1 cellular context compared by ENCODE assay signal in the genomic region with DNA sequence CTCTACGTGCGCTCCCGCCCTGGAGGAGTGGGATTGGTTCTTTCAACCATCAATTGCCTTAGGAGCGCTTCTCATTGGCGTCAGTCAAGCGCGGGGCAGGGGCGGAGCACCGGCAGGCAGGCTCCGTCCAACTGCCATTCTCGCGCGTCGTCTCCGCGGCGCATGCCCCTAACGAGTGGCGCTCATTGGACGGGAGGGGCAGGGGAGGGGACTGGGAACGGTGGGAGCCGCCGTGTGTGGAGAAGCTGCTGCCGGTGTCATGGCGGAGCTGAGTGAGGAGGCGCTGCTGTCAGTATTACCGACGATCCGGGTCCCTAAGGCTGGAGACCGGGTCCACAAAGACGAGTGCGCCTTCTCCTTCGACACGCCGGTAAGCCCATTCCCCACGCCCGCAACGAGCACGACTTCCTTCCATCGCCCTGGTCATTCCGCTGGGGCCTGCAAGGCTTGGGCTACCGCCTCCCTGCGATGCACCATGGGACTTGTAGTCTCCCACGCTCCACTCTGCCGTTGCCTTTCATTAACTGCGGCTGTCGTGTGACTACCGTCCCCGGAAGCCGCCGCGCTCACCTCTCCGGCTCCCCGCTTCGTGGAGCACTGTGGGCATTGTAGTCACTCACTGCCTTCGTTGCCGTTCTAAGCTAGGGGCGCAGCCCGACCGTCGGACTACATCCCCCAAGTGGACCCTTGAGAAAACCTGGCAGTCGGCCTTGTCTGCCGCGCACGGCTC.
TF ChIP-seq lines count a peak whose summit lies in the region.

A gene with protein sequence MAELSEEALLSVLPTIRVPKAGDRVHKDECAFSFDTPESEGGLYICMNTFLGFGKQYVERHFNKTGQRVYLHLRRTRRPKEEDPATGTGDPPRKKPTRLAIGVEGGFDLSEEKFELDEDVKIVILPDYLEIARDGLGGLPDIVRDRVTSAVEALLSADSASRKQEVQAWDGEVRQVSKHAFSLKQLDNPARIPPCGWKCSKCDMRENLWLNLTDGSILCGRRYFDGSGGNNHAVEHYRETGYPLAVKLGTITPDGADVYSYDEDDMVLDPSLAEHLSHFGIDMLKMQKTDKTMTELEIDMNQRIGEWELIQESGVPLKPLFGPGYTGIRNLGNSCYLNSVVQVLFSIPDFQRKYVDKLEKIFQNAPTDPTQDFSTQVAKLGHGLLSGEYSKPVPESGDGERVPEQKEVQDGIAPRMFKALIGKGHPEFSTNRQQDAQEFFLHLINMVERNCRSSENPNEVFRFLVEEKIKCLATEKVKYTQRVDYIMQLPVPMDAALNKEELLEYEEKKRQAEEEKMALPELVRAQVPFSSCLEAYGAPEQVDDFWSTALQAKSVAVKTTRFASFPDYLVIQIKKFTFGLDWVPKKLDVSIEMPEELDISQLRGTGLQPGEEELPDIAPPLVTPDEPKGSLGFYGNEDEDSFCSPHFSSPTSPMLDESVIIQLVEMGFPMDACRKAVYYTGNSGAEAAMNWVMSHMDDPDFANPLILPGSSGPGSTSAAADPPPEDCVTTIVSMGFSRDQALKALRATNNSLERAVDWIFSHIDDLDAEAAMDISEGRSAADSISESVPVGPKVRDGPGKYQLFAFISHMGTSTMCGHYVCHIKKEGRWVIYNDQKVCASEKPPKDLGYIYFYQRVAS (plus strand): TSS at position 230 of the 730 bp plus-strand sequence. CDS start 30 bp downstream, at position 260.

TF ChIP-seq in HEK293, 187 proteins besides CTCF, POLR2A, EP300 and RAD21 (continued from another document):
- TF ChIP-seq ZSCAN4 (tag by site-specific recombination; IDR thresholded peaks at IDR 0.05): peak; percentile 60; the same call in 1 of the 2 replicates
- no peak for TF ChIP-seq ZNF777 (tag by site-specific recombination; IDR thresholded peaks at IDR 0.05; ENCODE audit: borderline replicate concordance)
- peak; percentile 69 for TF ChIP-seq PATZ1 (tag by site-specific recombination; IDR thresholded peaks at IDR 0.05)
- no peak for TF ChIP-seq ZNF138 (tag by site-specific recombination; IDR thresholded peaks at IDR 0.05; ENCODE audit: borderline replicate concordance)
- 0 out of 2 replicates have a peak, but pooled peaks have one; percentile 45 for TF ChIP-seq ZBTB7A (tag by site-specific recombination; IDR thresholded peaks at IDR 0.05; ENCODE audit: low read depth)
- TF ChIP-seq OVOL3 (tag by site-specific recombination; IDR thresholded peaks at IDR 0.05): peak; percentile 75; the same call in 1 of the 2 replicates
- peak; percentile 96 for TF ChIP-seq YY2 (tag by site-specific recombination; IDR thresholded peaks at IDR 0.05)
- TF ChIP-seq ZNF2 (tag by site-specific recombination; IDR thresholded peaks at IDR 0.05): peak; percentile 78; the same call in 1 of the 2 replicates
- peak; percentile 56 for TF ChIP-seq ZBTB6 (tag by site-specific recombination; IDR thresholded peaks at IDR 0.05)
- TF ChIP-seq KLF8 (tag by site-specific recombination; IDR thresholded peaks at IDR 0.05): peak; percentile 99
- peak; percentile 15 for TF ChIP-seq GLIS2 (tag by site-specific recombination; IDR thresholded peaks at IDR 0.05)
- peak; percentile 99 for TF ChIP-seq ZBTB17 (tag by site-specific recombination; IDR thresholded peaks at IDR 0.05)
- peak; percentile 61 for TF ChIP-seq GLIS1 (tag by site-specific recombination; IDR thresholded peaks at IDR 0.05)
- TF ChIP-seq KLF7 (tag by site-specific recombination; IDR thresholded peaks at IDR 0.05; ENCODE audit: borderline replicate concordance): peak; percentile 84; the same call in 1 of the 2 replicates
- TF ChIP-seq ZIC2 (tag by site-specific recombination; IDR thresholded peaks at IDR 0.05): peak; percentile 64
- TF ChIP-seq, protein P1, sequence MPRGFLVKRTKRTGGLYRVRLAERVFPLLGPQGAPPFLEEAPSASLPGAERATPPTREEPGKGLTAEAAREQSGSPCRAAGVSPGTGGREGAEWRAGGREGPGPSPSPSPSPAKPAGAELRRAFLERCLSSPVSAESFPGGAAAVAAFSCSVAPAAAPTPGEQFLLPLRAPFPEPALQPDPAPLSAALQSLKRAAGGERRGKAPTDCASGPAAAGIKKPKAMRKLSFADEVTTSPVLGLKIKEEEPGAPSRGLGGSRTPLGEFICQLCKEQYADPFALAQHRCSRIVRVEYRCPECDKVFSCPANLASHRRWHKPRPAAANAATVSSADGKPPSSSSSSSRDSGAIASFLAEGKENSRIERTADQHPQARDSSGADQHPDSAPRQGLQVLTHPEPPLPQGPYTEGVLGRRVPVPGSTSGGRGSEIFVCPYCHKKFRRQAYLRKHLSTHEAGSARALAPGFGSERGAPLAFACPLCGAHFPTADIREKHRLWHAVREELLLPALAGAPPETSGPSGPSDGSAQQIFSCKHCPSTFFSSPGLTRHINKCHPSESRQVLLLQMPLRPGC (tag by site-specific recombination; IDR thresholded peaks at IDR 0.05): peak; percentile 87
- TF ChIP-seq HOXD13 (CRISPR knock-in tag; IDR thresholded peaks at IDR 0.05; ENCODE audit: borderline replicate concordance): no peak
- TF ChIP-seq SP3 (tag by site-specific recombination; IDR thresholded peaks at IDR 0.05): peak; percentile 99
- peak; percentile 66 for TF ChIP-seq ZBTB48 (tag by site-specific recombination; IDR thresholded peaks at IDR 0.05)
- no peak for TF ChIP-seq GFI1B (tag by site-specific recombination; IDR thresholded peaks at IDR 0.05)
- TF ChIP-seq KLF9 (tag by site-specific recombination; IDR thresholded peaks at IDR 0.05; ENCODE audit: low read depth): peak; percentile 86
- no peak for TF ChIP-seq ZNF121 (tag by site-specific recombination; IDR thresholded peaks at IDR 0.05)
- TF ChIP-seq ZNF335 (tag by site-specific recombination; conservative IDR thresholded peaks at IDR 0.05): peak; percentile 99
- peak; percentile 96 for TF ChIP-seq SP2 (tag by site-specific recombination; IDR thresholded peaks at IDR 0.05)
- TF ChIP-seq, protein P2, sequence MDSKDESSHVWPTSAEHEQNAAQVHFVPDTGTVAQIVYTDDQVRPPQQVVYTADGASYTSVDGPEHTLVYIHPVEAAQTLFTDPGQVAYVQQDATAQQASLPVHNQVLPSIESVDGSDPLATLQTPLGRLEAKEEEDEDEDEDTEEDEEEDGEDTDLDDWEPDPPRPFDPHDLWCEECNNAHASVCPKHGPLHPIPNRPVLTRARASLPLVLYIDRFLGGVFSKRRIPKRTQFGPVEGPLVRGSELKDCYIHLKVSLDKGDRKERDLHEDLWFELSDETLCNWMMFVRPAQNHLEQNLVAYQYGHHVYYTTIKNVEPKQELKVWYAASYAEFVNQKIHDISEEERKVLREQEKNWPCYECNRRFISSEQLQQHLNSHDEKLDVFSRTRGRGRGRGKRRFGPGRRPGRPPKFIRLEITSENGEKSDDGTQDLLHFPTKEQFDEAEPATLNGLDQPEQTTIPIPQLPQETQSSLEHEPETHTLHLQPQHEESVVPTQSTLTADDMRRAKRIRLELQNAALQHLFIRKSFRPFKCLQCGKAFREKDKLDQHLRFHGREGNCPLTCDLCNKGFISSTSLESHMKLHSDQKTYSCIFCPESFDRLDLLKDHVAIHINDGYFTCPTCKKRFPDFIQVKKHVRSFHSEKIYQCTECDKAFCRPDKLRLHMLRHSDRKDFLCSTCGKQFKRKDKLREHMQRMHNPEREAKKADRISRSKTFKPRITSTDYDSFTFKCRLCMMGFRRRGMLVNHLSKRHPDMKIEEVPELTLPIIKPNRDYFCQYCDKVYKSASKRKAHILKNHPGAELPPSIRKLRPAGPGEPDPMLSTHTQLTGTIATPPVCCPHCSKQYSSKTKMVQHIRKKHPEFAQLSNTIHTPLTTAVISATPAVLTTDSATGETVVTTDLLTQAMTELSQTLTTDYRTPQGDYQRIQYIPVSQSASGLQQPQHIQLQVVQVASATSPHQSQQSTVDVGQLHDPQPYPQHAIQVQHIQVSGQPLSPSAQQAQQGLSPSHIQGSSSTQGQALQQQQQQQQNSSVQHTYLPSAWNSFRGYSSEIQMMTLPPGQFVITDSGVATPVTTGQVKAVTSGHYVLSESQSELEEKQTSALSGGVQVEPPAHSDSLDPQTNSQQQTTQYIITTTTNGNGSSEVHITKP (tag by site-specific recombination; IDR thresholded peaks at IDR 0.05): peak; percentile 29; the same call in 1 of the 2 replicates
- TF ChIP-seq ZNF843 (tag by site-specific recombination; IDR thresholded peaks at IDR 0.05): peak; percentile 32; the same call in 1 of the 2 replicates
- peak; percentile 46 for TF ChIP-seq EGR2 (tag by site-specific recombination; IDR thresholded peaks at IDR 0.05; ENCODE audit: low read depth)
- TF ChIP-seq RBAK (tag by site-specific recombination; IDR thresholded peaks at IDR 0.05): no peak
- no peak for TF ChIP-seq ZNF23 (tag by site-specific recombination; IDR thresholded peaks at IDR 0.05; ENCODE audit: borderline replicate concordance)
- peak; percentile 52; the same call in 1 of the 2 replicates for TF ChIP-seq ZNF629 (tag by site-specific recombination; IDR thresholded peaks at IDR 0.05)
- TF ChIP-seq, protein P3, sequence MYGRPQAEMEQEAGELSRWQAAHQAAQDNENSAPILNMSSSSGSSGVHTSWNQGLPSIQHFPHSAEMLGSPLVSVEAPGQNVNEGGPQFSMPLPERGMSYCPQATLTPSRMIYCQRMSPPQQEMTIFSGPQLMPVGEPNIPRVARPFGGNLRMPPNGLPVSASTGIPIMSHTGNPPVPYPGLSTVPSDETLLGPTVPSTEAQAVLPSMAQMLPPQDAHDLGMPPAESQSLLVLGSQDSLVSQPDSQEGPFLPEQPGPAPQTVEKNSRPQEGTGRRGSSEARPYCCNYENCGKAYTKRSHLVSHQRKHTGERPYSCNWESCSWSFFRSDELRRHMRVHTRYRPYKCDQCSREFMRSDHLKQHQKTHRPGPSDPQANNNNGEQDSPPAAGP (tag by site-specific recombination; IDR thresholded peaks at IDR 0.05): peak; percentile 83
- no peak for TF ChIP-seq ZNF18 (tag by site-specific recombination; IDR thresholded peaks at IDR 0.05)
- TF ChIP-seq, protein P4, sequence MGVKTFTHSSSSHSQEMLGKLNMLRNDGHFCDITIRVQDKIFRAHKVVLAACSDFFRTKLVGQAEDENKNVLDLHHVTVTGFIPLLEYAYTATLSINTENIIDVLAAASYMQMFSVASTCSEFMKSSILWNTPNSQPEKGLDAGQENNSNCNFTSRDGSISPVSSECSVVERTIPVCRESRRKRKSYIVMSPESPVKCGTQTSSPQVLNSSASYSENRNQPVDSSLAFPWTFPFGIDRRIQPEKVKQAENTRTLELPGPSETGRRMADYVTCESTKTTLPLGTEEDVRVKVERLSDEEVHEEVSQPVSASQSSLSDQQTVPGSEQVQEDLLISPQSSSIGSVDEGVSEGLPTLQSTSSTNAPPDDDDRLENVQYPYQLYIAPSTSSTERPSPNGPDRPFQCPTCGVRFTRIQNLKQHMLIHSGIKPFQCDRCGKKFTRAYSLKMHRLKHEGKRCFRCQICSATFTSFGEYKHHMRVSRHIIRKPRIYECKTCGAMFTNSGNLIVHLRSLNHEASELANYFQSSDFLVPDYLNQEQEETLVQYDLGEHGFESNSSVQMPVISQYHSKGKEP (tag by site-specific recombination; IDR thresholded peaks at IDR 0.05): peak; percentile 36; the same call in 1 of the 2 replicates
- peak; percentile 95 for TF ChIP-seq WT1 (tag by site-specific recombination; IDR thresholded peaks at IDR 0.05)
- TF ChIP-seq ZNF561 (tag by site-specific recombination; IDR thresholded peaks at IDR 0.05; ENCODE audit: borderline replicate concordance): peak; percentile 73; the same call in 1 of the 2 replicates
- TF ChIP-seq SP7 (tag by site-specific recombination; IDR thresholded peaks at IDR 0.05): peak; percentile 70
